Comparison of ENCODE assay signal across 21 cellular contexts in the genomic region with DNA sequence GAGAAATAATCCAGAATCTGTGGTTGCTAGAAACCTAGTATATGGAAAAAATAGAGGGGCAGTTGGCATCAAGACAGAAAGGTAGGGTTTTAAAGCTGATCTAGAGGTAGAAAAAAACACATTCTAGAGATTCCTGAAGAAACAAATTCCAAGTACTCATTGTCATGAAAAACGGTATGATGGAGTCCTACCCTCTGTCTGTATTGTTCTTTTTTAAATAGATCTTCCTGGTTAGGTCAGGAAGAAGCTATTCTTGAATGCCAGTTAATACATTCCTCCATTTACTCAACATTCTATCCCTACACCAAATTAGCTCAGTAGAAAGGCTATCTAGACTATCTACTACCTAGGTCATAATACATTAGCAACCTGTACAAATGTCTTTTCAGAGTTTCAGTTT.
"Had no signal": no experiment of that assay in that cellular context is flagged by ENCODE, and none has a peak within 500 bp of the region (broad histone marks: within the 10 kb centered on the region; RNA-seq: fewer than 3 reads in every experiment).

No MANE protein-coding gene starts in this region.

- ATAC-seq: activated T-helper 17 cell treated with anti-CD3 and anti-CD28 coated beads, Interleukin-2, amount 50 U/mL, for 72 hours; T-helper 17 cell had no signal

- DNase-seq: activated CD4-positive, alpha-beta memory T cell treated with anti-CD3 and anti-CD28 coated beads for 36 hours; activated CD4-positive, alpha-beta T cell treated with anti-CD3 and anti-CD28 coated beads, Interleukin-2, amount 10 ng/mL, durations not matched to agents 7 days and 5 days; activated CD4-positive, CD25-positive, alpha-beta regulatory T cell; activated CD8-positive, alpha-beta memory T cell treated with anti-CD3 and anti-CD28 coated beads for 24 hours; activated gamma-delta T cell; activated naive CD4-positive, alpha-beta T cell treated with anti-CD3 and anti-CD28 coated beads for 36 hours; activated T-cell treated with anti-CD3 and anti-CD28 coated beads, Interleukin-2, amount 50 U/mL, for 48 hours; amygdala; MG63; NCI-H1105; NCI-H1436; NCI-H187; NCI-H510A treated with DMSO at 0.1 percent for 48 hours; PC-9; SHP77 treated with DMSO at 0.1 percent for 48 hours; T-helper 17 cell; T-helper 9 cell had no signal

- H3K27me3 ChIP-seq: MG63 had no signal

- H3K4me3 Mint-ChIP-seq: activated CD4-positive, alpha-beta memory T cell treated with anti-CD3 and anti-CD28 coated beads for 36 hours; activated CD4-positive, alpha-beta T cell treated with anti-CD3 and anti-CD28 coated beads, Interleukin-2, amount 10 ng/mL, durations not matched to agents 7 days and 5 days; activated naive CD4-positive, alpha-beta T cell treated with anti-CD3 and anti-CD28 coated beads for 36 hours; activated naive CD8-positive, alpha-beta T cell; activated T-helper 17 cell treated with anti-CD3 and anti-CD28 coated beads, Interleukin-2, amount 50 U/mL, for 72 hours; brain; central memory CD8-positive, alpha-beta T cell; T-helper 17 cell had no signal

- H3K27ac Mint-ChIP-seq: activated CD4-positive, alpha-beta memory T cell treated with anti-CD3 and anti-CD28 coated beads for 36 hours; activated CD4-positive, alpha-beta T cell treated with anti-CD3 and anti-CD28 coated beads, Interleukin-2, amount 10 ng/mL, durations not matched to agents 7 days and 5 days; activated naive CD4-positive, alpha-beta T cell treated with anti-CD3 and anti-CD28 coated beads for 36 hours; activated naive CD8-positive, alpha-beta T cell; activated T-helper 17 cell treated with anti-CD3 and anti-CD28 coated beads, Interleukin-2, amount 50 U/mL, for 72 hours; brain; T-helper 17 cell had no signal

- H3K9me3 ChIP-seq: MG63 had no signal

- H3K27me3 Mint-ChIP-seq: activated CD4-positive, alpha-beta memory T cell treated with anti-CD3 and anti-CD28 coated beads for 36 hours; activated CD4-positive, alpha-beta T cell treated with anti-CD3 and anti-CD28 coated beads, Interleukin-2, amount 10 ng/mL, durations not matched to agents 7 days and 5 days; activated naive CD8-positive, alpha-beta T cell; activated T-helper 17 cell treated with anti-CD3 and anti-CD28 coated beads, Interleukin-2, amount 50 U/mL, for 72 hours; central memory CD8-positive, alpha-beta T cell; T-helper 17 cell had no signal

- H3K4me1 Mint-ChIP-seq: activated CD4-positive, alpha-beta T cell treated with anti-CD3 and anti-CD28 coated beads, Interleukin-2, amount 10 ng/mL, durations not matched to agents 7 days and 5 days; activated T-helper 17 cell treated with anti-CD3 and anti-CD28 coated beads, Interleukin-2, amount 50 U/mL, for 72 hours; brain; central memory CD8-positive, alpha-beta T cell; T-helper 17 cell had no signal

- H3K27ac ChIP-seq: PC-9 had no signal

- H3K4me3 ChIP-seq: MG63, PC-9 had no signal

- H3K36me3 ChIP-seq: MG63 had no signal

- H3K36me3 Mint-ChIP-seq: activated CD4-positive, alpha-beta memory T cell treated with anti-CD3 and anti-CD28 coated beads for 36 hours had no signal
